10 cellular contexts compared by ENCODE assay signal in genomic region chrX:147803948-147804347, GRCh38.
DNase-seq lines count a peak whose midpoint lies in the region; ATAC-seq and TF ChIP-seq lines count a peak whose summit lies in the region.
"Had no signal": no experiment of that assay in that cellular context is flagged by ENCODE, and none has a peak within 500 bp of the region (broad histone marks: within the 10 kb centered on the region; RNA-seq: fewer than 3 reads in every experiment).

No MANE protein-coding gene starts in this region.

- no peaks in the 10 kb centered on the region for H3K9me3 Mint-ChIP-seq in endothelial cell (ENCODE audit: unreplicated experiment)

- H3K4me3 ChIP-seq in testis: no peak overlapping the region
- no peak overlapping the region for H3K4me3 ChIP-seq in psoas muscle
- H3K4me3 ChIP-seq in gastroesophageal sphincter: no peak overlapping the region
- H3K4me3 ChIP-seq: cardiac muscle cell, skin epidermis had no signal

- H3K27me3 ChIP-seq in testis: no peaks in the 10 kb centered on the region
- H3K27me3 ChIP-seq in psoas muscle (ENCODE audit: insufficient read depth in 3 of 3, low read length in 2 of 3): no peaks in the 10 kb centered on the region
- H3K27me3 ChIP-seq in gastroesophageal sphincter: no peaks in the 10 kb centered on the region
- H3K27me3 ChIP-seq: cardiac muscle cell had no signal

- intact Hi-C loops in testis (cut with DNase I; ENCODE audit: low total_unique reads) (no loop called here), psoas muscle (cut with DNase I) (no loop called here)

- peak; percentile 0 for DNase-seq in DMS114 treated with DMSO at 0.1 percent for 48 hours (lab: John Stamatoyannopoulos, UW; ENCODE audit: unreplicated experiment)
- peak; percentile 7 for DNase-seq in GM20000 (ENCODE audit: low spot score)
- DNase-seq in NCI-H1694 treated with DMSO at 0.1 percent for 48 hours (lab: John Stamatoyannopoulos, UW): peak; percentile 17
- peak; percentile 3 for DNase-seq in endothelial cell (ENCODE audit: low spot score)
- peak; percentile 13 for DNase-seq in testis
- DNase-seq in psoas muscle: no peak
- DNase-seq in DMS79 (lab: John Stamatoyannopoulos, UW): no peak

- no peaks in the 10 kb centered on the region for H3K36me3 Mint-ChIP-seq in endothelial cell (ENCODE audit: low read depth, unreplicated experiment)

- no peak for TF ChIP-seq POLR2A in testis (IDR thresholded peaks at IDR 0.05)
- no peak for TF ChIP-seq POLR2A in gastroesophageal sphincter (IDR thresholded peaks at IDR 0.05)

- H3K4me3 Mint-ChIP-seq in endothelial cell (ENCODE audit: unreplicated experiment): no peak overlapping the region

- WGBS in testis, 2 donors: 16 to 37% methylated on average over 2 of the region's 2 CpGs
- 8 to 19% (median 9%) methylated on average over 2 of the region's 2 CpGs for WGBS in psoas muscle, 3 donors
- 5 to 20% methylated on average over 2 of the region's 2 CpGs for WGBS in gastroesophageal sphincter (ENCODE audit: low coverage in 1 of 2), 2 donors

- no peak overlapping the region for H3K27ac ChIP-seq in testis
- no peak overlapping the region for H3K27ac ChIP-seq in psoas muscle
- no peak overlapping the region for H3K27ac ChIP-seq in gastroesophageal sphincter
- H3K27ac ChIP-seq: cardiac muscle cell, skin epidermis had no signal

- TF ChIP-seq CTCF in GM20000 (IDR thresholded peaks at IDR 0.05; ENCODE audit: extremely low read depth, missing control alignments) (peak; percentile 22), endothelial cell (IDR thresholded peaks at IDR 0.05; ENCODE audit: unreplicated experiment) (no peak), testis (IDR thresholded peaks at IDR 0.05) (peak in 1 of 3 experiments; percentile 28), psoas muscle (IDR thresholded peaks at IDR 0.05) (no peak), gastroesophageal sphincter (IDR thresholded peaks at IDR 0.05) (peak in 1 of 4 experiments; percentile 34)

- no peak overlapping the region for H3K27ac Mint-ChIP-seq in endothelial cell (ENCODE audit: unreplicated experiment)

- H3K4me1 Mint-ChIP-seq in endothelial cell (ENCODE audit: unreplicated experiment): no peaks in the 10 kb centered on the region

- no peaks in the 10 kb centered on the region for H3K36me3 ChIP-seq in testis (ENCODE audit: low read depth, missing control alignments)
- no peaks in the 10 kb centered on the region for H3K36me3 ChIP-seq in psoas muscle (ENCODE audit: insufficient read depth in 1 of 2, low read depth in 1 of 2)
- no peaks in the 10 kb centered on the region for H3K36me3 ChIP-seq in gastroesophageal sphincter
- H3K36me3 ChIP-seq: cardiac muscle cell had no signal

- no peaks in the 10 kb centered on the region for H3K9me3 ChIP-seq in testis
- no peaks in the 10 kb centered on the region for H3K9me3 ChIP-seq in psoas muscle
- H3K9me3 ChIP-seq in gastroesophageal sphincter: no peaks in the 10 kb centered on the region

- H3K27me3 Mint-ChIP-seq in endothelial cell (ENCODE audit: unreplicated experiment): no peaks in the 10 kb centered on the region

- no peaks in the 10 kb centered on the region for H3K4me1 ChIP-seq in testis
- no peaks in the 10 kb centered on the region for H3K4me1 ChIP-seq in psoas muscle
- H3K4me1 ChIP-seq in gastroesophageal sphincter: no peaks in the 10 kb centered on the region

- ATAC-seq in psoas muscle (no peak), gastroesophageal sphincter (no peak)

- no peak for TF ChIP-seq EP300 in gastroesophageal sphincter (IDR thresholded peaks at IDR 0.05)

Comparison
In these comparisons a context has a peak if more than half of its experiments do, and no peak if none do; other contexts are left out.
1. DNase-seq: peak in DMS114 treated with DMSO at 0.1 percent for 48 hours (single experiment), GM20000 (single experiment), NCI-H1694 treated with DMSO at 0.1 percent for 48 hours (single experiment), endothelial cell (single experiment) and testis (single experiment); none in psoas muscle (0 of 2) and DMS79 (single experiment).